ENCODE assay signal across 14 cellular contexts in the genomic region with DNA sequence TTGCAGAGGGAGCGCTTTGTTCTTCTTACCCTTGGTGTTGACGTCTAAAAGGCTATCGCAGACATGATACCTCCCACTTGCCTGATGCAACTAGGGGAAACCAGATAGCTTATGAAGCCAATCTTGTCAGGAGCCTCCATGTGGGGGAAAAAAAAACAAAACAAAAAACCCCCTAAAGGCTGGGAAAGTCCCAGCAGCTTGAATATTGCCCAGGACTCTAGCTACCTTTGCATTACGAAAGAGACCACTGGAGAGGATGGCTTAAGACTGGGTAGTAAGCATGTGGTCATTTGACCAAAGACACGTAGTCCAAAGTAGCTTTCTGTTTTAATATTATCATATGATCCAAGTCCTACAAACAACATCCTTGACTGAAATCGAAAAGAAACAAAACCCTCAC.
DNase-seq lines count a peak whose midpoint lies in the region; ATAC-seq and TF ChIP-seq lines count a peak whose summit lies in the region.
"Had no signal": no experiment of that assay in that cellular context is flagged by ENCODE, and none has a peak within 500 bp of the region (broad histone marks: within the 10 kb centered on the region; RNA-seq: fewer than 3 reads in every experiment).

No MANE protein-coding gene starts in this region.

- DNase-seq in GM10266 (ENCODE audit: extremely low spot score) (peak; percentile 54), NCI-H2107 treated with DMSO at 0.1 percent for 48 hours (lab: John Stamatoyannopoulos, UW; ENCODE audit: unreplicated experiment) (no peak), globus pallidus (ENCODE audit: low spot score) (no peak), dedifferentiated amniotic fluid mesenchymal stem cell (ENCODE audit: extremely low spot score) (no peak), heart right ventricle (no peak)
- DNase-seq: ACHN; activated CD8-positive, alpha-beta memory T cell treated with anti-CD3 and anti-CD28 coated beads for 24 hours; aorta; DMS153; KG1 had no signal

- no peak overlapping the region for H3K4me3 ChIP-seq in heart right ventricle

- H3K27ac ChIP-seq in heart right ventricle: no peak overlapping the region

- ATAC-seq in HG02642 (IDR thresholded peaks at IDR 0.05; ENCODE audit: poor library complexity, unreplicated experiment) (peak; percentile 86), HG03521 (IDR thresholded peaks at IDR 0.05; ENCODE audit: unreplicated experiment) (peak; percentile 79), heart right ventricle (no peak)
- ATAC-seq: natural killer cell treated with Interleukin-12 subunit alpha and Interleukin-12 subunit beta and Interleukin-15 and Interleukin-18, amount 100 ng/mL, for 72 hours had no signal

- H3K9me3 ChIP-seq in heart right ventricle: no peaks in the 10 kb centered on the region

- 82 to 84% methylated on average over 6 of the region's 6 CpGs for WGBS in heart right ventricle, 2 donors

- no peaks in the 10 kb centered on the region for H3K4me1 ChIP-seq in heart right ventricle

- peak; percentile 9 for TF ChIP-seq POLR2A in GM19099 (IDR thresholded peaks at IDR 0.05; ENCODE audit: extremely low read depth, insufficient read length, low read depth)

- H3K36me3 ChIP-seq in heart right ventricle: no peaks in the 10 kb centered on the region

- H3K27me3 ChIP-seq in heart right ventricle: peaks cover 0 to 7% (median 1%) of the 10 kb centered on the region in 7 donors

- intact Hi-C loops in heart right ventricle (cut with DNase I): no loop called here

- TF ChIP-seq CTCF in GM10266 (IDR thresholded peaks at IDR 0.05; ENCODE audit: control insufficient read depth, insufficient read depth, low read depth, missing control alignments) (no peak), heart right ventricle (IDR thresholded peaks at IDR 0.05) (no peak)

Comparison
In these comparisons a context has a peak if more than half of its experiments do, and no peak if none do; other contexts are left out.
1. ATAC-seq: peak in HG02642 (single experiment) and HG03521 (single experiment); none in heart right ventricle (0 of 8).